ENCODE assay signal across 1 cellular context in the genomic region with DNA sequence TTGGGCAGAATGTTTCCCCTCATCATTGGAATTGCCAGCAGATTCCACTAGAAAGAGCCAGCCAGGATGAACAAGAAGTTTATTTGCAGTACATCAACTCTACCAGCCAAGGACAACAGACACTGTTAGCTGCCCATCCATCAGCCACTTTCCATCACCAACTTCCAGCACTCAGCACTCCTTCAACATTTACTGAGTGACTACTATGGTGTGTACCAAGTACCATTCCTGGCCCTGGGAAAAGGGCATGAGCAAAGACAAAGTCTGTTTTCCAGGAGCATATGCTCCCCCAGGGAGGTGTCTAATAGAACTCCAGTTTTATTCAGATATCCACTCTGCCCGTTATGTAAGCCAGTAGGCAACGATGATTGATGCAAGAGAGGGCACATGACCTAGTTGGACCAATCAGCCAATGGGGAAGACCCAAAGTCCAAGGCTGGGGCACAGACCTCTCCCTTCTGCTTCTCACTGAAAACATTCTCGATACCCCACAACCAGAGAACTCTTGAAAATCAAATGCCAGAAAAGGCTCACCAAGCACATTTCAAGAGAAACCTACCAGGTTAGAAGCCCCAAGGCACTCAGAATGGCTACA.
TF ChIP-seq lines count a peak whose summit lies in the region.

No MANE protein-coding gene starts in this region.

TF ChIP-seq in HepG2, 621 proteins besides CTCF, POLR2A, EP300 and RAD21:
- TF ChIP-seq CEBPB (IDR thresholded peaks at IDR 0.05; ENCODE audit: borderline replicate concordance, low read depth, low read length) (peak; percentile 57; the same call in 1 of the 2 replicates), NFYC (CRISPR knock-in tag; IDR thresholded peaks at IDR 0.05) (peak; percentile 68), NAIF1 (CRISPR knock-in tag; IDR thresholded peaks at IDR 0.05; ENCODE audit: borderline replicate concordance) (no peak), ZMYM4 (CRISPR knock-in tag; IDR thresholded peaks at IDR 0.05) (peak; percentile 59; the same call in 1 of the 2 replicates), TGIF2 (CRISPR knock-in tag; IDR thresholded peaks at IDR 0.05) (no peak), HNF4A (CRISPR knock-in tag; IDR thresholded peaks at IDR 0.05) (peak; percentile 54), JARID2 (CRISPR knock-in tag; IDR thresholded peaks at IDR 0.05; ENCODE audit: insufficient replicate concordance) (no peak), ZFP37 (CRISPR knock-in tag; IDR thresholded peaks at IDR 0.05; ENCODE audit: borderline replicate concordance) (no peak), NFYB (CRISPR knock-in tag; IDR thresholded peaks at IDR 0.05) (peak; percentile 66)
- TF ChIP-seq, protein P1, sequence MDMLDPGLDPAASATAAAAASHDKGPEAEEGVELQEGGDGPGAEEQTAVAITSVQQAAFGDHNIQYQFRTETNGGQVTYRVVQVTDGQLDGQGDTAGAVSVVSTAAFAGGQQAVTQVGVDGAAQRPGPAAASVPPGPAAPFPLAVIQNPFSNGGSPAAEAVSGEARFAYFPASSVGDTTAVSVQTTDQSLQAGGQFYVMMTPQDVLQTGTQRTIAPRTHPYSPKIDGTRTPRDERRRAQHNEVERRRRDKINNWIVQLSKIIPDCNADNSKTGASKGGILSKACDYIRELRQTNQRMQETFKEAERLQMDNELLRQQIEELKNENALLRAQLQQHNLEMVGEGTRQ (IDR thresholded peaks at IDR 0.05; ENCODE audit: low read depth, low read length): peak; percentile 77
- TF ChIP-seq, protein P1 (CRISPR knock-in tag; IDR thresholded peaks at IDR 0.05; ENCODE audit: borderline replicate concordance): peak; percentile 75; the same call in 1 of the 2 replicates
- TF ChIP-seq, protein P2, sequence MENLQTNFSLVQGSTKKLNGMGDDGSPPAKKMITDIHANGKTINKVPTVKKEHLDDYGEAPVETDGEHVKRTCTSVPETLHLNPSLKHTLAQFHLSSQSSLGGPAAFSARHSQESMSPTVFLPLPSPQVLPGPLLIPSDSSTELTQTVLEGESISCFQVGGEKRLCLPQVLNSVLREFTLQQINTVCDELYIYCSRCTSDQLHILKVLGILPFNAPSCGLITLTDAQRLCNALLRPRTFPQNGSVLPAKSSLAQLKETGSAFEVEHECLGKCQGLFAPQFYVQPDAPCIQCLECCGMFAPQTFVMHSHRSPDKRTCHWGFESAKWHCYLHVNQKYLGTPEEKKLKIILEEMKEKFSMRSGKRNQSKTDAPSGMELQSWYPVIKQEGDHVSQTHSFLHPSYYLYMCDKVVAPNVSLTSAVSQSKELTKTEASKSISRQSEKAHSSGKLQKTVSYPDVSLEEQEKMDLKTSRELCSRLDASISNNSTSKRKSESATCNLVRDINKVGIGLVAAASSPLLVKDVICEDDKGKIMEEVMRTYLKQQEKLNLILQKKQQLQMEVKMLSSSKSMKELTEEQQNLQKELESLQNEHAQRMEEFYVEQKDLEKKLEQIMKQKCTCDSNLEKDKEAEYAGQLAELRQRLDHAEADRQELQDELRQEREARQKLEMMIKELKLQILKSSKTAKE (CRISPR knock-in tag; IDR thresholded peaks at IDR 0.05; ENCODE audit: borderline replicate concordance): no peak
- TF ChIP-seq, protein P3, sequence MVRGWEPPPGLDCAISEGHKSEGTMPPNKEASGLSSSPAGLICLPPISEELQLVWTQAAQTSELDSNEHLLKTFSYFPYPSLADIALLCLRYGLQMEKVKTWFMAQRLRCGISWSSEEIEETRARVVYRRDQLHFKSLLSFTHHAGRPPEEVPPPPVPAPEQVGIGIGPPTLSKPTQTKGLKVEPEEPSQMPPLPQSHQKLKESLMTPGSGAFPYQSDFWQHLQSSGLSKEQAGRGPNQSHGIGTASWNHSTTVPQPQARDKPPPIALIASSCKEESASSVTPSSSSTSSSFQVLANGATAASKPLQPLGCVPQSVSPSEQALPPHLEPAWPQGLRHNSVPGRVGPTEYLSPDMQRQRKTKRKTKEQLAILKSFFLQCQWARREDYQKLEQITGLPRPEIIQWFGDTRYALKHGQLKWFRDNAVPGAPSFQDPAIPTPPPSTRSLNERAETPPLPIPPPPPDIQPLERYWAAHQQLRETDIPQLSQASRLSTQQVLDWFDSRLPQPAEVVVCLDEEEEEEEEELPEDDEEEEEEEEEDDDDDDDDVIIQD (CRISPR knock-in tag; IDR thresholded peaks at IDR 0.05; ENCODE audit: low read depth): peak; percentile 81; the same call in 1 of the 2 replicates
- TF ChIP-seq, protein P4, sequence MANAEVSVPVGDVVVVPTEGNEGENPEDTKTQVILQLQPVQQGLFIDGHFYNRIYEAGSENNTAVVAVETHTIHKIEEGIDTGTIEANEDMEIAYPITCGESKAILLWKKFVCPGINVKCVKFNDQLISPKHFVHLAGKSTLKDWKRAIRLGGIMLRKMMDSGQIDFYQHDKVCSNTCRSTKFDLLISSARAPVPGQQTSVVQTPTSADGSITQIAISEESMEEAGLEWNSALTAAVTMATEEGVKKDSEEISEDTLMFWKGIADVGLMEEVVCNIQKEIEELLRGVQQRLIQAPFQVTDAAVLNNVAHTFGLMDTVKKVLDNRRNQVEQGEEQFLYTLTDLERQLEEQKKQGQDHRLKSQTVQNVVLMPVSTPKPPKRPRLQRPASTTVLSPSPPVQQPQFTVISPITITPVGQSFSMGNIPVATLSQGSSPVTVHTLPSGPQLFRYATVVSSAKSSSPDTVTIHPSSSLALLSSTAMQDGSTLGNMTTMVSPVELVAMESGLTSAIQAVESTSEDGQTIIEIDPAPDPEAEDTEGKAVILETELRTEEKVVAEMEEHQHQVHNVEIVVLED (CRISPR knock-in tag; IDR thresholded peaks at IDR 0.05; ENCODE audit: borderline replicate concordance): no peak
